ENCODE assay signal across 7 cellular contexts in the genomic region with DNA sequence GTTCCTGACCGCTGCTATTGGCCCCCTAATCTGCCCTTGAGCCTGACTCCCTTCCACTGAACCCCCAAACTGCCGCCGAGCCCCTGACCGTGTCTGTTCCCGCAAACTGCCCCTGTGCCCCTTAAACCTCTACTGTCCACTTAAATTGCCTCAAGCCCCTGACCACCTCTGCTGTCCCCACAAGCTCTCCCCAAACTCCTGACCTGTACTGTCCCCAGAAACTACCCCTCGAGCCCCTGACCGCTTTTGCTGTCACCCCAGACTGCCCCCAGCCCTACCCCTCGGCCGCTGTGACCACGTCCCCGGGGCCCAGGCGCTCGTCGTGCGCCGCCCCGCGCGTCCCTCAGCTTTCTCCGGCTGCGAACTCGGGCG. TPM values are rescaled to one million over a fixed set of nuclear protein-coding genes. Genes with fewer than 3 reads are reported as not detected.
DNase-seq lines count a peak whose midpoint lies in the region; ATAC-seq and TF ChIP-seq lines count a peak whose summit lies in the region.

No MANE protein-coding gene starts in this region.

- CTCF ChIA-PET in HCT116 (lab: Charles Lee): interaction anchor here (0.8 kb wide), 1 partner anchor 57 kb away, joined by 3 read pairs; no protein-coding TSS in a partner anchor
- CTCF ChIA-PET in activated CD8-positive, alpha-beta T cell treated with anti-CD3 and anti-CD28 coated beads, Interleukin-2, amount 10 ng/mL, durations not matched to agents 7 days and 5 days (lab: Charles Lee): interaction anchor here (1.1 kb wide), 1 partner anchor 57 kb away, joined by 3 read pairs; no protein-coding TSS in a partner anchor

- no peaks in the 10 kb centered on the region for H3K9me3 Mint-ChIP-seq in activated CD8-positive, alpha-beta T cell treated with anti-CD3 and anti-CD28 coated beads, Interleukin-2, amount 10 ng/mL, durations not matched to agents 7 days and 5 days (ENCODE audit: insufficient read depth)

- peak overlapping the region; percentile 94 for H3K4me3 Mint-ChIP-seq in activated CD8-positive, alpha-beta T cell treated with anti-CD3 and anti-CD28 coated beads, Interleukin-2, amount 10 ng/mL, durations not matched to agents 7 days and 5 days

- peak overlapping the region; percentile 86 for H3K9ac ChIP-seq in HCT116 (ENCODE audit: low read length)

- 1 to 4% (median 2%) methylated on average over 22 to 23 of the region's 23 CpGs for WGBS in stomach, 5 donors

- TF ChIP-seq CTCF in HCT116 (IDR thresholded peaks at IDR 0.05 in 2 of 3, conservative IDR thresholded peaks at IDR 0.05 in 1 of 3; ENCODE audit: borderline replicate concordance in 1 of 3, insufficient read depth in 1 of 3, low read depth in 2 of 3, low read length in 2 of 3) (no peak), stomach (IDR thresholded peaks at IDR 0.05) (no peak)

- DNase-seq in HCT116 (ENCODE audit: low read depth, low spot score): no peak
- no peak for DNase-seq in activated CD8-positive, alpha-beta T cell treated with anti-CD3 and anti-CD28 coated beads, Interleukin-2, amount 10 ng/mL, durations not matched to agents 7 days and 5 days
- no peak for DNase-seq in stomach
- DNase-seq in SKM-1 (lab: John Stamatoyannopoulos, UW; ENCODE audit: unreplicated experiment): no peak
- no peak for DNase-seq in GM03348 (ENCODE audit: low spot score)
- DNase-seq in stimulated activated CD4-positive, alpha-beta T cell treated with anti-CD3 and anti-CD28 coated beads, Interleukin-15, amount 100 ng/mL, for 24 hours: no peak

- no peak for TF ChIP-seq POLR2A in HCT116 (IDR thresholded peaks at IDR 0.05; ENCODE audit: borderline replicate concordance, extremely low read depth, insufficient read depth, insufficient read length)
- TF ChIP-seq POLR2A in stomach (IDR thresholded peaks at IDR 0.05): no peak

- POLR2A ChIA-PET in HCT116 (lab: Charles Lee): no interaction called here
- POLR2A ChIA-PET in activated CD8-positive, alpha-beta T cell treated with anti-CD3 and anti-CD28 coated beads, Interleukin-2, amount 10 ng/mL, durations not matched to agents 7 days and 5 days (lab: Charles Lee): interaction anchor here (0.6 kb wide), 1 partner anchor 32 kb away, joined by 3 read pairs; no protein-coding TSS in a partner anchor

- no peaks in the 10 kb centered on the region for H3K27me3 Mint-ChIP-seq in activated CD8-positive, alpha-beta T cell treated with anti-CD3 and anti-CD28 coated beads, Interleukin-2, amount 10 ng/mL, durations not matched to agents 7 days and 5 days (ENCODE audit: low read depth)

- H3K4me2 ChIP-seq in HCT116 (ENCODE audit: low read length): peak overlapping the region; percentile 95

- H3K27me3 ChIP-seq in HCT116 (ENCODE audit: insufficient read depth, low read length): no peaks in the 10 kb centered on the region
- no peaks in the 10 kb centered on the region for H3K27me3 ChIP-seq in stomach

- H3K79me2 ChIP-seq in HCT116 (ENCODE audit: insufficient read depth, low read length): peaks cover 35% of the 10 kb centered on the region

- peaks cover 0 to 4% of the 10 kb centered on the region in 2 experiments; a peak in 3 of 4 replicates for H3K36me3 ChIP-seq in HCT116 (ENCODE audit: control insufficient read depth in 1 of 2, insufficient read depth in 2 of 2, low read length in 2 of 2)
- peaks cover 0 to 7% (median 5%) of the 10 kb centered on the region in 4 donors for H3K36me3 ChIP-seq in stomach

- no TSS peak for BruUV-seq in HCT116 (replicated peaks; lab: Mats Ljungman, UMichigan)

- peaks cover 11% of the 10 kb centered on the region for H3K36me3 Mint-ChIP-seq in activated CD8-positive, alpha-beta T cell treated with anti-CD3 and anti-CD28 coated beads, Interleukin-2, amount 10 ng/mL, durations not matched to agents 7 days and 5 days (ENCODE audit: low read depth)

- RAD21 ChIA-PET in HCT116 (lab: Charles Lee; ENCODE audit: low non-redundant PET in 1 of 2, low total read pairs in 2 of 2, uncharacterized antibody in 2 of 2, unreplicated experiment in 2 of 2): no interaction called here

- H3K9me2 ChIP-seq in HCT116 (ENCODE audit: insufficient read depth): no peaks in the 10 kb centered on the region

- intact Hi-C loops in HCT116 (cut with micrococcal nuclease): loop anchor here (5.0 kb wide), 1 partner anchor 42 kb away; a partner anchor contains a TSS
- intact Hi-C loops in stomach (cut with DNase I; ENCODE audit: low total_unique reads): no loop called here

- H3K4me1 ChIP-seq in HCT116 (ENCODE audit: control insufficient read depth in 1 of 2, insufficient read depth in 2 of 2, low read length in 2 of 2) (peaks cover 6 to 23% of the 10 kb centered on the region in 2 experiments; a peak in 3 of 4 replicates), stomach (peaks cover 11 to 43% (median 29%) of the 10 kb centered on the region in 4 donors)

- ATAC-seq in HCT116: peak; percentile 18; the same call in 1 of the 2 replicates
- ATAC-seq in activated CD8-positive, alpha-beta T cell treated with anti-CD3 and anti-CD28 coated beads, Interleukin-2, amount 10 ng/mL, durations not matched to agents 7 days and 5 days: no peak

- peak overlapping the region; percentile 59; the same call in 1 of the 2 replicates for H3K27ac ChIP-seq in HCT116 (ENCODE audit: low read depth, low read length)
- peak overlapping the region; percentile 86 to 95 (median 94) for H3K27ac ChIP-seq in stomach

- no peak overlapping the region for H2AFZ ChIP-seq in HCT116 (ENCODE audit: low read depth, low read length, poor library complexity, severe bottlenecking)

- H3K4me1 Mint-ChIP-seq in activated CD8-positive, alpha-beta T cell treated with anti-CD3 and anti-CD28 coated beads, Interleukin-2, amount 10 ng/mL, durations not matched to agents 7 days and 5 days (ENCODE audit: low read depth): peaks cover 34% of the 10 kb centered on the region

- no peaks in the 10 kb centered on the region for H4K20me1 ChIP-seq in HCT116 (ENCODE audit: insufficient read depth)

- TF ChIP-seq EP300 in stomach (IDR thresholded peaks at IDR 0.05): no peak

- TF ChIP-seq RAD21 in HCT116 (IDR thresholded peaks at IDR 0.05; ENCODE audit: low read depth): no peak

- H3K4me3 ChIP-seq in HCT116 (replicated peaks in 1 of 2; ENCODE audit: low read depth in 1 of 2, low read length in 2 of 2) (peak overlapping the region; percentile 85 to 95), iPS-18c (ENCODE audit: insufficient read depth, low read depth, low read length) (peak overlapping the region; percentile 97), stomach (peak overlapping the region; percentile 70 to 97 (median 83))

- peaks cover 0 to 2% of the 10 kb centered on the region in 2 experiments; a peak in 1 of 4 replicates for H3K9me3 ChIP-seq in HCT116 (ENCODE audit: control insufficient read depth in 1 of 2, insufficient read depth in 1 of 2, low read depth in 1 of 2, low read length in 2 of 2)
- H3K9me3 ChIP-seq in iPS-18c (ENCODE audit: control insufficient read depth, insufficient read depth, low read length): no peaks in the 10 kb centered on the region
- H3K9me3 ChIP-seq in stomach: no peaks in the 10 kb centered on the region

- peak overlapping the region; percentile 99 for H3K27ac Mint-ChIP-seq in activated CD8-positive, alpha-beta T cell treated with anti-CD3 and anti-CD28 coated beads, Interleukin-2, amount 10 ng/mL, durations not matched to agents 7 days and 5 days

TF ChIP-seq in HCT116, 20 proteins besides CTCF, POLR2A, EP300 and RAD21:
- TF ChIP-seq CEBPB (IDR thresholded peaks at IDR 0.05; ENCODE audit: low read depth) (no peak), ZFX (IDR thresholded peaks at IDR 0.05) (peak; percentile 35; the same call in 1 of the 2 replicates), ZNF274 (IDR thresholded peaks at IDR 0.05; ENCODE audit: low read depth, low read length) (no peak)
TF ChIP-seq in HCT116: peak in this region for 1.

RNA-seq across cellular contexts. Expression of a gene that starts 0.4 kb away (rescaled TPM):
- total RNA-seq in HCT116 (2021; ENCODE audit: unreplicated experiment): 5.9 TPM
- polyA plus RNA-seq in HCT116 (2012): 7.2 and 7.6 TPM in 2 replicates
- 1 to 10 TPM; 3.7 to 4.3 TPM for total RNA-seq in activated CD8-positive, alpha-beta T cell treated with anti-CD3 and anti-CD28 coated beads, Interleukin-2, amount 10 ng/mL, durations not matched to agents 7 days and 5 days
- 10 to 100 TPM in 2 of 5 donors, 1 to 10 TPM in 2, under 1 TPM in 1; 0.29 to 65.3 (median 6.5) TPM for total RNA-seq in stomach
- polyA plus RNA-seq in stomach: 1 to 10 TPM; 2.0 to 2.4 (median 2.3) TPM

RNA-seq across cellular contexts. Expression of a gene that starts 33.0 kb away (rescaled TPM):
- total RNA-seq in HCT116 (2021; ENCODE audit: unreplicated experiment) (10.9 TPM), stomach (1 to 10 TPM in 2 of 5 donors, under 1 TPM in 2, not detected in 1; 0.73 to 7.0 (median 1.8) TPM)
- polyA plus RNA-seq in HCT116 (2012): 12.5 and 15.2 TPM in 2 replicates
- 1 to 10 TPM; 2.0 to 2.7 TPM for total RNA-seq in activated CD8-positive, alpha-beta T cell treated with anti-CD3 and anti-CD28 coated beads, Interleukin-2, amount 10 ng/mL, durations not matched to agents 7 days and 5 days
- 1 to 10 TPM in 2 of 3 donors, under 1 TPM in 1; 0.31 to 3.4 (median 2.7) TPM for polyA plus RNA-seq in stomach

RNA-seq across cellular contexts. Expression of a gene that starts 43.7 kb away (rescaled TPM):
- 8.3 TPM for total RNA-seq in HCT116 (2021; ENCODE audit: unreplicated experiment)
- polyA plus RNA-seq in HCT116 (2012): 4.2 and 6.4 TPM in 2 replicates
- 1 to 10 TPM; 4.0 to 4.5 TPM for total RNA-seq in activated CD8-positive, alpha-beta T cell treated with anti-CD3 and anti-CD28 coated beads, Interleukin-2, amount 10 ng/mL, durations not matched to agents 7 days and 5 days
- 10 to 100 TPM in 4 of 5 donors, under 1 TPM in 1; 0.89 to 42.0 (median 16.5) TPM for total RNA-seq in stomach
- 10 to 100 TPM in 1 of 3 donors, 1 to 10 TPM in 2; 7.4 to 11.2 (median 9.5) TPM for polyA plus RNA-seq in stomach
